In genomic region chr14:105480807-105481801, GRCh38 we compare ENCODE assay signal across 8 cellular contexts. TPM values are rescaled to one million over a fixed set of nuclear protein-coding genes. Genes with fewer than 3 reads are reported as not detected.
DNase-seq lines count a peak whose midpoint lies in the region; ATAC-seq and TF ChIP-seq lines count a peak whose summit lies in the region.

No MANE protein-coding gene starts in this region.

- H3K9me3 ChIP-seq in iPS-18a (ENCODE audit: control insufficient read depth, low read depth, low read length): no peaks in the 10 kb centered on the region
- H3K9me3 ChIP-seq in skeletal muscle tissue (ENCODE audit: control insufficient read depth in 3 of 3, low read length in 3 of 3): no peaks in the 10 kb centered on the region

- peak; percentile 91 for DNase-seq in NCI-H2107 treated with DMSO at 0.1 percent for 48 hours (lab: John Stamatoyannopoulos, UW; ENCODE audit: unreplicated experiment)
- peak; percentile 86 for DNase-seq in UCSD-AML1 (lab: John Stamatoyannopoulos, UW; ENCODE audit: unreplicated experiment)

- H3K4me3 Mint-ChIP-seq in brain: peak overlapping the region; percentile 65 to 82 (median 75)

- no peaks in the 10 kb centered on the region for H3K9me3 Mint-ChIP-seq in brain

- H3K36me3 Mint-ChIP-seq in brain: no peaks in the 10 kb centered on the region

- peak overlapping the region; percentile 49 for H3K4me3 ChIP-seq in iPS-18a (ENCODE audit: low read length)
- peak overlapping the region; percentile 55 to 71 (median 67) for H3K4me3 ChIP-seq in skeletal muscle tissue (ENCODE audit: low read length in 3 of 3)

- H3K9ac ChIP-seq in iPS-18a (ENCODE audit: low read length) (peak overlapping the region; percentile 59), skeletal muscle tissue (ENCODE audit: low read depth in 1 of 3, low read length in 3 of 3) (peak overlapping the region; percentile 65 to 85 (median 76))

- H3K27me3 Mint-ChIP-seq in brain: peaks cover 23% of the 10 kb centered on the region

- peaks cover 67% of the 10 kb centered on the region for H3K4me1 Mint-ChIP-seq in brain

- H3K27ac ChIP-seq in iPS-18a (ENCODE audit: low read length): no peak overlapping the region
- peak overlapping the region; percentile 94 for H3K27ac ChIP-seq in skeletal muscle tissue (ENCODE audit: low read depth, low read length)

- no peaks in the 10 kb centered on the region for H3K36me3 ChIP-seq in iPS-18a (ENCODE audit: control insufficient read depth, low read depth, low read length)
- no peaks in the 10 kb centered on the region for H3K36me3 ChIP-seq in skeletal muscle tissue (ENCODE audit: control insufficient read depth in 3 of 3, insufficient read depth in 3 of 3, low read length in 3 of 3)

- TF ChIP-seq CTCF in GM12872 (IDR thresholded peaks at IDR 0.05; ENCODE audit: insufficient read depth, low read depth, low read length) (peak; percentile 98), brain (conservative IDR thresholded peaks at IDR 0.05) (peak; percentile 95 to 97)

- peaks cover 95% of the 10 kb centered on the region for H3K27me3 ChIP-seq in iPS-18a (ENCODE audit: control insufficient read depth, insufficient read depth, low read length)
- H3K27me3 ChIP-seq in skeletal muscle tissue (ENCODE audit: control insufficient read depth in 3 of 3, insufficient read depth in 3 of 3, low read length in 3 of 3): peaks cover under 1 to 44% (median 11%) of the 10 kb centered on the region in 3 donors

- peak overlapping the region; percentile 92 to 97 (median 95) for H3K27ac Mint-ChIP-seq in brain

- peaks cover 13% of the 10 kb centered on the region for H3K4me1 ChIP-seq in iPS-18a (ENCODE audit: control insufficient read depth, low read depth, low read length)
- H3K4me1 ChIP-seq in skeletal muscle tissue (ENCODE audit: control insufficient read depth in 3 of 3, insufficient read depth in 3 of 3, low read length in 3 of 3): peaks cover 68 to 75% (median 75%) of the 10 kb centered on the region in 3 donors

- ATAC-seq in HG02973 (IDR thresholded peaks at IDR 0.05; ENCODE audit: unreplicated experiment) (peak; percentile 47), HG03378 (IDR thresholded peaks at IDR 0.05; ENCODE audit: unreplicated experiment) (no peak)

RNA-seq across cellular contexts. Expression of gene CRIP1, which starts 5.6 kb away (rescaled TPM):
- 195 TPM for polyA plus RNA-seq in brain (ENCODE audit: insufficient read depth, low read depth, low replicate concordance)
- total RNA-seq in skeletal muscle tissue: 5.2 TPM

RNA-seq across cellular contexts. Expression of gene CRIP2, which starts 6.5 kb away (rescaled TPM):
- polyA plus RNA-seq in brain (ENCODE audit: insufficient read depth, low read depth, low replicate concordance): 360 TPM
- total RNA-seq in skeletal muscle tissue: 77.8 TPM

RNA-seq across cellular contexts. Expression of gene TEDC1, which starts 9.9 kb away (rescaled TPM):
- polyA plus RNA-seq in brain (ENCODE audit: insufficient read depth, low read depth, low replicate concordance): 34.4 TPM
- total RNA-seq in skeletal muscle tissue: 2.1 TPM

RNA-seq across cellular contexts. Expression of gene TMEM121, which starts 45.3 kb away (rescaled TPM):
- 5.4 TPM for polyA plus RNA-seq in brain (ENCODE audit: insufficient read depth, low read depth, low replicate concordance)
- total RNA-seq in skeletal muscle tissue: 3.1 TPM
